Comparison of ENCODE assay signal across 19 cellular contexts in the genomic region with DNA sequence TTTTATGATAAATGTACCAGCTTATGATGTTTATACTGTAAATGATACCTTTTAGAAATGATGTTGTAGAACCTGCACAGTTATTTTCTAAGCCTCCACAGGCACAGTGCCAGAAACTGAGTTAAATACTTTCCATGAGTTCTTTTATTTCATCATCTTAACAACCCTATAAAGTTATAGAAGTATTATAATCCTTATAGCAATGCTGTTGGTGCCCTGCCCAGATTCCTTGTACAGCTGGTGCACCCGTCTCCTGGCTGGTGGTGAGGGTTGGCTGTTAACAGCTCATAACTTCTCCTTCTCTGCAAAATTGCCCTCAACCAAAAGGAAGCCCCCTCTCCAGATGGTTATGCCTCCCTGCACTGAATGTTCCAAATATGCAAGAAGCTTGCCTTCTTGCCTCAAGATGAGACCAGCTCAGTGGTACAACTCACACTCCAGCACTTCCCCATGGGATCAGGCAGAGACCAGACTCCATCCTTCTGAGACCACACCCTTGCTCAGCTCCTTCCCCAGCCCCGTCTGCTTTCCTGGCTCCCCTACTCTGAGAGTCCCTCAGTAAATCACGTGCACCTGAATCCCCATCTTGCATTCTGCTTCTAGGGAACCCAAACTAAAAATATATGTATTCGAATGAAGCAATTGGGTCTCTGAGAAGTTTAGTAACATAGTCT.
A peak's percentile ranks its signal among the peaks of the same experiment; 100 is the strongest.
DNase-seq lines count a peak whose midpoint lies in the region; ATAC-seq, FAIRE-seq and TF ChIP-seq lines count a peak whose summit lies in the region.
"Had no signal": no experiment of that assay in that cellular context is flagged by ENCODE, and none has a peak within 500 bp of the region (broad histone marks: within the 10 kb centered on the region; RNA-seq: fewer than 3 reads in every experiment).

No MANE protein-coding gene starts in this region.

- no peak overlapping the region for H2AFZ ChIP-seq in MM.1S (ENCODE audit: low read length)

- TF ChIP-seq CTCF in MM.1S (IDR thresholded peaks at IDR 0.05; ENCODE audit: low read length) (no peak), osteocyte (IDR thresholded peaks at IDR 0.05) (no peak), HFFc6 (IDR thresholded peaks at IDR 0.05) (no peak), right lobe of liver (IDR thresholded peaks at IDR 0.05) (no peak)

- ATAC-seq in GM19452 (IDR thresholded peaks at IDR 0.05; ENCODE audit: unreplicated experiment), result no peak
- ATAC-seq in right lobe of liver, result no peak
- ATAC-seq: activated CD8-positive, alpha-beta T cell treated with anti-CD3 and anti-CD28 coated beads, Interleukin-2, amount 10 ng/mL, durations not matched to agents 7 days and 5 days; activated T-helper 17 cell treated with anti-CD3 and anti-CD28 coated beads, Interleukin-2, amount 50 U/mL, for 72 hours; gastrocnemius medialis had no signal

- no peak overlapping the region for H3K4me3 Mint-ChIP-seq in osteocyte (ENCODE audit: unreplicated experiment)
- no peak overlapping the region for H3K4me3 Mint-ChIP-seq in HFFc6
- H3K4me3 Mint-ChIP-seq: activated CD8-positive, alpha-beta T cell treated with anti-CD3 and anti-CD28 coated beads, Interleukin-2, amount 10 ng/mL, durations not matched to agents 7 days and 5 days; activated T-helper 17 cell treated with anti-CD3 and anti-CD28 coated beads, Interleukin-2, amount 50 U/mL, for 72 hours; CD14-positive monocyte; immature natural killer cell had no signal

- H3K4me3 ChIP-seq in MM.1S (ENCODE audit: low read length) (no peak overlapping the region), right lobe of liver (no peak overlapping the region)
- H3K4me3 ChIP-seq: gastrocnemius medialis, spleen had no signal

- H3K9ac ChIP-seq in MM.1S (ENCODE audit: low read length), result no peak overlapping the region

- no peaks in the 10 kb centered on the region for H3K9me3 Mint-ChIP-seq in osteocyte (ENCODE audit: unreplicated experiment)
- no peaks in the 10 kb centered on the region for H3K9me3 Mint-ChIP-seq in HFFc6
- H3K9me3 Mint-ChIP-seq: activated T-helper 17 cell treated with anti-CD3 and anti-CD28 coated beads, Interleukin-2, amount 50 U/mL, for 72 hours; immature natural killer cell had no signal

- H3K27ac Mint-ChIP-seq in osteocyte (ENCODE audit: unreplicated experiment) (peak overlapping the region; percentile 49), HFFc6 (no peak overlapping the region)
- H3K27ac Mint-ChIP-seq: activated CD8-positive, alpha-beta T cell treated with anti-CD3 and anti-CD28 coated beads, Interleukin-2, amount 10 ng/mL, durations not matched to agents 7 days and 5 days; activated T-helper 17 cell treated with anti-CD3 and anti-CD28 coated beads, Interleukin-2, amount 50 U/mL, for 72 hours had no signal

- H3K9me3 ChIP-seq in MM.1S (replicated peaks; ENCODE audit: insufficient read depth, low read length) (no peaks in the 10 kb centered on the region), right lobe of liver (no peaks in the 10 kb centered on the region)
- H3K9me3 ChIP-seq: gastrocnemius medialis, spleen had no signal

- H3K36me3 ChIP-seq in MM.1S (replicated peaks; ENCODE audit: insufficient read depth, low read length), result no peaks in the 10 kb centered on the region
- H3K36me3 ChIP-seq in right lobe of liver, result peaks cover 0 to 2% (median 0%) of the 10 kb centered on the region in 4 donors
- H3K36me3 ChIP-seq: gastrocnemius medialis had no signal

- H3K4me1 Mint-ChIP-seq in osteocyte (ENCODE audit: unreplicated experiment) (peaks cover 17% of the 10 kb centered on the region), HFFc6 (ENCODE audit: low read depth) (peaks cover 22% of the 10 kb centered on the region)
- H3K4me1 Mint-ChIP-seq: activated T-helper 17 cell treated with anti-CD3 and anti-CD28 coated beads, Interleukin-2, amount 50 U/mL, for 72 hours; immature natural killer cell had no signal

- peaks cover 12% of the 10 kb centered on the region; the same call in 1 of the 2 replicates for H3K4me1 ChIP-seq in MM.1S (ENCODE audit: low read length)
- H3K4me1 ChIP-seq in right lobe of liver, result no peaks in the 10 kb centered on the region
- H3K4me1 ChIP-seq: gastrocnemius medialis, spleen had no signal

- intact Hi-C loops in right lobe of liver (cut with DNase I), result no loop called here

- H3K36me3 Mint-ChIP-seq in osteocyte (ENCODE audit: unreplicated experiment) (peaks cover 32% of the 10 kb centered on the region), HFFc6 (ENCODE audit: low read depth) (peaks cover 5% of the 10 kb centered on the region; the same call in 1 of the 2 replicates)

- no peaks in the 10 kb centered on the region for H4K20me1 ChIP-seq in MM.1S (ENCODE audit: insufficient read depth, low read length)

- no peaks in the 10 kb centered on the region for H3K79me2 ChIP-seq in MM.1S (ENCODE audit: low read length)

- no peaks in the 10 kb centered on the region for H3F3A ChIP-seq in MM.1S (ENCODE audit: insufficient read depth, low read length)

- H3K9me2 ChIP-seq in MM.1S (replicated peaks; ENCODE audit: insufficient read depth, low read length), result no peaks in the 10 kb centered on the region

- no peak for TF ChIP-seq POLR2A in right lobe of liver (IDR thresholded peaks at IDR 0.05)

- DNase-seq in DMS 273 treated with DMSO at 0.1 percent for 48 hours (lab: John Stamatoyannopoulos, UW), result peak; percentile 24
- DNase-seq in MM.1S, result no peak
- no peak for DNase-seq in osteocyte (ENCODE audit: extremely low spot score, unreplicated experiment)
- DNase-seq in stimulated activated CD4-positive, alpha-beta T cell treated with anti-CD3 and anti-CD28 coated beads, Interleukin-4, amount 100 ng/mL, for 4 hours, result no peak
- DNase-seq in HFFc6, result no peak
- DNase-seq in right lobe of liver, result no peak
- DNase-seq: activated CD8-positive, alpha-beta T cell treated with anti-CD3 and anti-CD28 coated beads, Interleukin-2, amount 10 ng/mL, durations not matched to agents 7 days and 5 days; gastrocnemius medialis; immature natural killer cell; KBM-7; mesendoderm; NCI-H1694 treated with DMSO at 0.1 percent for 48 hours; NK-92 treated with Interleukin-12 subunit alpha and Interleukin-12 subunit beta, amount 100 ng/mL, for 24 hours; spleen had no signal

- H3K27ac ChIP-seq in MM.1S (ENCODE audit: low read length), result 0 out of 2 replicates have a peak overlapping the region, but pooled peaks have one; percentile 3
- H3K27ac ChIP-seq in right lobe of liver, result no peak overlapping the region
- H3K27ac ChIP-seq: gastrocnemius medialis, spleen had no signal

- no peak overlapping the region for H3K4me2 ChIP-seq in MM.1S (ENCODE audit: low read depth, low read length)

- peak; percentile 14 for FAIRE-seq in colon (lab: Jason Lieb, UNC)
- FAIRE-seq: astrocyte had no signal

- H3K27me3 ChIP-seq in MM.1S (replicated peaks; ENCODE audit: insufficient read depth, low read length), result no peaks in the 10 kb centered on the region
- H3K27me3 ChIP-seq in right lobe of liver, result no peaks in the 10 kb centered on the region
- H3K27me3 ChIP-seq: gastrocnemius medialis, spleen had no signal

- H3K27me3 Mint-ChIP-seq in osteocyte (ENCODE audit: unreplicated experiment) (no peaks in the 10 kb centered on the region), HFFc6 (ENCODE audit: insufficient read depth) (no peaks in the 10 kb centered on the region)
- H3K27me3 Mint-ChIP-seq: activated T-helper 17 cell treated with anti-CD3 and anti-CD28 coated beads, Interleukin-2, amount 50 U/mL, for 72 hours had no signal

- WGBS in right lobe of liver (ENCODE audit: insufficient coverage, low coverage, low lambda C conversion rate, missing lambda C conversion rate), result 69% methylated on average over 4 of the region's 4 CpGs
